In the genomic region with DNA sequence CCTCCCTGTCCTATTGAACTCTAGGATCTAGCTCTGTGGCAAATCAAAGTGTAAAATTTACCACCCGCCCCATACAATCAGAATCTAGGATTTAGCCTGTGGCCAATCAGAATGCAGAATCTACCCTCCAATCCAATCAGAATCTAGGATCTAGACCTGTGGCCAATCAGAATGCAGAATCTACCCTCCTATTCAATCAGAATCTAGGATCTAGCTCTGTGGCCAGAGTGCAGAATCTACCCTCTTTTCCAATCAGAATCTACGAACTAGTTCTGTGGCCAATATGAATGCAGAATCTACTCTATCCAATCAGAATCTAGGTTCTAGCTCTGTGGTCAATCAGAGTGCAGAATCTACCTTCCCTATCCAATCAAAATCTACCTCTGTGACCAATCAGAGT, we compare ENCODE assay signal across 27 cellular contexts. TPM values are rescaled to one million over a fixed set of nuclear protein-coding genes. Genes with fewer than 3 reads are reported as not detected.
DNase-seq lines count a peak whose midpoint lies in the region; ATAC-seq and TF ChIP-seq lines count a peak whose summit lies in the region.
"Had no signal": no experiment of that assay in that cellular context is flagged by ENCODE, and none has a peak within 500 bp of the region (broad histone marks: within the 10 kb centered on the region; RNA-seq: fewer than 3 reads in every experiment).

No MANE protein-coding gene starts in this region.

- no peak for DNase-seq in activated CD8-positive, alpha-beta memory T cell treated with anti-CD3 and anti-CD28 coated beads, Interleukin-2, amount 10 ng/mL, durations not matched to agents 7 days and 5 days
- no peak for DNase-seq in activated CD8-positive, alpha-beta memory T cell treated with anti-CD3 and anti-CD28 coated beads, Interleukin-2, amount 50 U/mL, for 48 hours
- DNase-seq in ELR (ENCODE audit: low read depth) (peak; percentile 11), NCI-H1436 (lab: John Stamatoyannopoulos, UW) (no peak), GM10266 (ENCODE audit: extremely low spot score) (no peak)
- DNase-seq in effector memory CD8-positive, alpha-beta T cell = no peak
- DNase-seq: EL; H7; HFFc6; IMR-90; Karpas-422; MV-4-11; NCI-H1105 treated with DMSO at 0.1 percent for 48 hours; NCI-H1694; NCI-H2081; NCI-H2171; NCI-H345; NCI-H524; NCI-H774; NK-92 treated with Interleukin-12 subunit alpha and Interleukin-12 subunit beta, amount 100 ng/mL, for 24 hours; SJCRH30 had no signal

- no peak overlapping the region for H3K4me3 Mint-ChIP-seq in activated CD8-positive, alpha-beta memory T cell treated with anti-CD3 and anti-CD28 coated beads, Interleukin-2, amount 10 ng/mL, durations not matched to agents 7 days and 5 days
- H3K4me3 Mint-ChIP-seq in effector memory CD8-positive, alpha-beta T cell = no peak overlapping the region
- no peak overlapping the region for H3K4me3 Mint-ChIP-seq in stimulated activated memory B cell treated with anti-CD40 and anti-IgM and Interleukin-4, amounts not matched to agents 10 μg/mL and 1 μg/mL and 100 μg/mL, for 72 hours
- H3K4me3 Mint-ChIP-seq: CD14-positive monocyte, HFFc6 had no signal

- H3K4me1 Mint-ChIP-seq in activated CD8-positive, alpha-beta memory T cell treated with anti-CD3 and anti-CD28 coated beads, Interleukin-2, amount 10 ng/mL, durations not matched to agents 7 days and 5 days = no peaks in the 10 kb centered on the region
- H3K4me1 Mint-ChIP-seq in effector memory CD8-positive, alpha-beta T cell (ENCODE audit: low read depth in 2 of 2) = peaks cover 3 to 14% of the 10 kb centered on the region in 2 donors
- H3K4me1 Mint-ChIP-seq in stimulated activated memory B cell treated with anti-CD40 and anti-IgM and Interleukin-4, amounts not matched to agents 10 μg/mL and 1 μg/mL and 100 μg/mL, for 72 hours = no peaks in the 10 kb centered on the region
- H3K4me1 Mint-ChIP-seq: CD14-positive monocyte had no signal

- CTCF ChIA-PET in activated CD8-positive, alpha-beta memory T cell treated with anti-CD3 and anti-CD28 coated beads, Interleukin-2, amount 10 ng/mL, durations not matched to agents 7 days and 5 days (lab: Charles Lee) = interaction anchor here (0.5 to 1.5 kb wide), 6 partner anchors 12 to 1576 kb away, joined by 3 to 9 read pairs (median 4); no protein-coding TSS in a partner anchor

- no peaks in the 10 kb centered on the region for H3K27me3 Mint-ChIP-seq in activated CD8-positive, alpha-beta memory T cell treated with anti-CD3 and anti-CD28 coated beads, Interleukin-2, amount 10 ng/mL, durations not matched to agents 7 days and 5 days
- no peaks in the 10 kb centered on the region for H3K27me3 Mint-ChIP-seq in effector memory CD8-positive, alpha-beta T cell
- H3K27me3 Mint-ChIP-seq in stimulated activated memory B cell treated with anti-CD40 and anti-IgM and Interleukin-4, amounts not matched to agents 10 μg/mL and 1 μg/mL and 100 μg/mL, for 72 hours = no peaks in the 10 kb centered on the region

- ATAC-seq in activated CD8-positive, alpha-beta memory T cell treated with anti-CD3 and anti-CD28 coated beads, Interleukin-2, amount 10 ng/mL, durations not matched to agents 7 days and 5 days = peak; percentile 23
- ATAC-seq in effector memory CD8-positive, alpha-beta T cell (replicated peaks) = no peak
- ATAC-seq in stimulated activated memory B cell treated with anti-CD40 and anti-IgM and Interleukin-4, amounts not matched to agents 10 μg/mL and 1 μg/mL and 100 μg/mL, for 72 hours = no peak
- no peak for ATAC-seq in HG03457 (IDR thresholded peaks at IDR 0.05; ENCODE audit: unreplicated experiment)
- ATAC-seq: Panc1 had no signal

- H3K27ac Mint-ChIP-seq in activated CD8-positive, alpha-beta memory T cell treated with anti-CD3 and anti-CD28 coated beads, Interleukin-2, amount 10 ng/mL, durations not matched to agents 7 days and 5 days = no peak overlapping the region
- peak overlapping the region; percentile 69 to 71 for H3K27ac Mint-ChIP-seq in effector memory CD8-positive, alpha-beta T cell
- peak overlapping the region; percentile 23 for H3K27ac Mint-ChIP-seq in stimulated activated memory B cell treated with anti-CD40 and anti-IgM and Interleukin-4, amounts not matched to agents 10 μg/mL and 1 μg/mL and 100 μg/mL, for 72 hours
- H3K27ac Mint-ChIP-seq: CD14-positive monocyte, HFFc6 had no signal

- TF ChIP-seq CTCF in GM10266 (IDR thresholded peaks at IDR 0.05; ENCODE audit: control insufficient read depth, insufficient read depth, low read depth, missing control alignments) = no peak

- peaks cover 67% of the 10 kb centered on the region for H3K36me3 Mint-ChIP-seq in activated CD8-positive, alpha-beta memory T cell treated with anti-CD3 and anti-CD28 coated beads, Interleukin-2, amount 10 ng/mL, durations not matched to agents 7 days and 5 days
- H3K36me3 Mint-ChIP-seq in effector memory CD8-positive, alpha-beta T cell (ENCODE audit: insufficient read depth) = peaks cover 97% of the 10 kb centered on the region
- H3K36me3 Mint-ChIP-seq in stimulated activated memory B cell treated with anti-CD40 and anti-IgM and Interleukin-4, amounts not matched to agents 10 μg/mL and 1 μg/mL and 100 μg/mL, for 72 hours = peaks cover 69% of the 10 kb centered on the region

- no peaks in the 10 kb centered on the region for H3K9me3 Mint-ChIP-seq in activated CD8-positive, alpha-beta memory T cell treated with anti-CD3 and anti-CD28 coated beads, Interleukin-2, amount 10 ng/mL, durations not matched to agents 7 days and 5 days (ENCODE audit: low read depth)
- H3K9me3 Mint-ChIP-seq in effector memory CD8-positive, alpha-beta T cell = no peaks in the 10 kb centered on the region
- H3K9me3 Mint-ChIP-seq in stimulated activated memory B cell treated with anti-CD40 and anti-IgM and Interleukin-4, amounts not matched to agents 10 μg/mL and 1 μg/mL and 100 μg/mL, for 72 hours = no peaks in the 10 kb centered on the region
- H3K9me3 Mint-ChIP-seq: HFFc6 had no signal

RNA-seq across cellular contexts. Expression of a gene that starts 25.8 kb away (rescaled TPM):
- 100 to 1,000 TPM; 147 to 187 TPM for total RNA-seq in activated CD8-positive, alpha-beta memory T cell treated with anti-CD3 and anti-CD28 coated beads, Interleukin-2, amount 10 ng/mL, durations not matched to agents 7 days and 5 days

RNA-seq across cellular contexts. Expression of a gene that starts 30.1 kb away (rescaled TPM):
- total RNA-seq in activated CD8-positive, alpha-beta memory T cell treated with anti-CD3 and anti-CD28 coated beads, Interleukin-2, amount 10 ng/mL, durations not matched to agents 7 days and 5 days = 1 to 10 TPM in 1 of 2 experiments, under 1 TPM in 1; 0.12 to 1.2 TPM

RNA-seq across cellular contexts. Expression of a gene that starts 54.8 kb away (rescaled TPM):
- 10 to 100 TPM; 16.3 to 17.7 TPM for total RNA-seq in activated CD8-positive, alpha-beta memory T cell treated with anti-CD3 and anti-CD28 coated beads, Interleukin-2, amount 10 ng/mL, durations not matched to agents 7 days and 5 days

RNA-seq across cellular contexts. Expression of a gene that starts 55.1 kb away (rescaled TPM):
- 10 to 100 TPM in 1 of 2 experiments, not detected in 1; 25.9 TPM for total RNA-seq in activated CD8-positive, alpha-beta memory T cell treated with anti-CD3 and anti-CD28 coated beads, Interleukin-2, amount 10 ng/mL, durations not matched to agents 7 days and 5 days
- total RNA-seq: A172, H7, HFFc6, IMR-90, M059J, SJCRH30 had no signal

RNA-seq across cellular contexts. Expression of a gene that starts 55.1 kb away (rescaled TPM):
- total RNA-seq in activated CD8-positive, alpha-beta memory T cell treated with anti-CD3 and anti-CD28 coated beads, Interleukin-2, amount 10 ng/mL, durations not matched to agents 7 days and 5 days = 10 to 100 TPM; 93.0 to 95.8 TPM
